ENCODE assay signal across 8 cellular contexts in genomic region chr6:148700713-148701392, GRCh38. TPM values are rescaled to one million over a fixed set of nuclear protein-coding genes. Genes with fewer than 3 reads are reported as not detected.
DNase-seq lines count a peak whose midpoint lies in the region; ATAC-seq, FAIRE-seq and TF ChIP-seq lines count a peak whose summit lies in the region.

No MANE protein-coding gene starts in this region.

- peaks cover 9% of the 10 kb centered on the region for H3K4me1 ChIP-seq in keratinocyte (ENCODE audit: control insufficient read depth, extremely low read depth, insufficient read depth, low read length)

- no peaks in the 10 kb centered on the region for H3K27me3 ChIP-seq in MG63
- no peaks in the 10 kb centered on the region for H3K27me3 ChIP-seq in keratinocyte (ENCODE audit: control insufficient read depth, extremely low read depth, insufficient read depth, low read length)

- ATAC-seq in GM21529 (IDR thresholded peaks at IDR 0.05; ENCODE audit: unreplicated experiment), result peak; percentile 84

- FAIRE-seq in keratinocyte (lab: Jason Lieb, UNC), result no peak

- no peaks in the 10 kb centered on the region for H3K9me1 ChIP-seq in keratinocyte (ENCODE audit: control insufficient read depth, extremely low read depth, insufficient read depth, low read length)

- in situ Hi-C loops in astrocyte of the spinal cord (cut with HindIII; ENCODE audit: low sequenced_read_pairs), result no loop called here

- no peak for TF ChIP-seq CTCF in astrocyte of the spinal cord (IDR thresholded peaks at IDR 0.05; ENCODE audit: low read depth, low read length)
- TF ChIP-seq CTCF in keratinocyte (optimal IDR thresholded peaks at IDR 0.05 in 1 of 3, IDR thresholded peaks at IDR 0.05 in 1 of 3, conservative IDR thresholded peaks at IDR 0.05 in 1 of 3; ENCODE audit: extremely low read depth in 1 of 3, insufficient read depth in 2 of 3, low read length in 3 of 3), result no peak

- H3K4me3 ChIP-seq in MG63, result peak overlapping the region; percentile 36
- H3K4me3 ChIP-seq in astrocyte of the spinal cord (ENCODE audit: low read depth, low read length), result peak overlapping the region; percentile 43
- H3K4me3 ChIP-seq in keratinocyte (ENCODE audit: control insufficient read depth in 2 of 3, extremely low read depth in 1 of 3, insufficient read depth in 2 of 3, low read depth in 1 of 3, low read length in 3 of 3), result peak overlapping the region in 2 of 3 experiments; percentile 37 to 71

- H3K27ac ChIP-seq in keratinocyte (ENCODE audit: control insufficient read depth, insufficient read depth, low read length) (no peak overlapping the region), substantia nigra (ENCODE audit: low read depth, low read length, poor library complexity, severe bottlenecking) (peak overlapping the region; percentile 60)

- DNase-seq in DMS 273 (lab: John Stamatoyannopoulos, UW; ENCODE audit: unreplicated experiment) (peak; percentile 43), DMS 273 treated with DMSO at 0.1 percent for 48 hours (lab: John Stamatoyannopoulos, UW) (no peak), MG63 (peak; percentile 77), astrocyte of the spinal cord (ENCODE audit: low read depth, low spot score) (peak; percentile 48), keratinocyte (ENCODE audit: low read depth, low spot score) (no peak), substantia nigra (lab: John Stamatoyannopoulos, UW) (peak in 9 of 49 donors; percentile 5 to 45 (median 16)), GDM1 (lab: John Stamatoyannopoulos, UW) (no peak)

- no peaks in the 10 kb centered on the region for H4K20me1 ChIP-seq in keratinocyte (ENCODE audit: control insufficient read depth, extremely low read depth, insufficient read depth, low read length)

- peak overlapping the region; percentile 90 for H2AFZ ChIP-seq in keratinocyte (ENCODE audit: control insufficient read depth, low read length)

- peak overlapping the region; percentile 34 for H3K9ac ChIP-seq in keratinocyte (ENCODE audit: control insufficient read depth, extremely low read depth, insufficient read depth, low read length)

- H3K4me2 ChIP-seq in keratinocyte (ENCODE audit: control insufficient read depth, extremely low read depth, insufficient read depth, low read depth, low read length), result peak overlapping the region; percentile 72

- dilution Hi-C loops in keratinocyte (cut with MboI; ENCODE audit: extremely low pct_ligation_motif_present, low sequenced_read_pairs), result no loop called here

- no peaks in the 10 kb centered on the region for H3K79me2 ChIP-seq in keratinocyte (ENCODE audit: control insufficient read depth, insufficient read depth, low read length)

- no peaks in the 10 kb centered on the region for H3K36me3 ChIP-seq in MG63
- H3K36me3 ChIP-seq in keratinocyte (ENCODE audit: control insufficient read depth in 2 of 2, extremely low read depth in 1 of 2, insufficient read depth in 2 of 2, low read length in 2 of 2), result no peaks in the 10 kb centered on the region

- H3K9me3 ChIP-seq in MG63 (peaks cover 2% of the 10 kb centered on the region; the same call in 1 of the 2 replicates), keratinocyte (ENCODE audit: control insufficient read depth, low read depth, low read length) (no peaks in the 10 kb centered on the region)

RNA-seq across cellular contexts. Expression of gene UST, which starts 46.0 kb away (rescaled TPM):
- total RNA-seq in MG63 (2014; rRNA removed; shearing (Covaris generic); ENCODE audit: low replicate concordance), result 15.2 and 22.0 TPM in 2 replicates
- polyA plus RNA-seq in keratinocyte, result 5.0 to 6.1 TPM (median 6.0 TPM) in 3 replicates
- polyA plus RNA-seq in keratinocyte (2011; ENCODE audit: low read depth), result 2.5 TPM
- polyA plus RNA-seq in keratinocyte (2011; cell fraction: cytosol; rRNA removed), result 4.8 and 7.8 TPM in 2 replicates
- polyA plus RNA-seq in keratinocyte (2011; cell fraction: nucleus; rRNA removed), result 5.3 and 6.3 TPM in 2 replicates
- 4.6 and 6.3 TPM in 2 replicates for polyA plus RNA-seq in keratinocyte (2012; ENCODE audit: low replicate concordance)
- 3.8 to 10.5 TPM (median 5.8 TPM) in 3 replicates for polyA minus RNA-seq in keratinocyte
- polyA minus RNA-seq in keratinocyte (2011; cell fraction: cytosol; rRNA and poly(A)+ RNA removed), result 3.5 TPM
- 4.5 and 7.1 TPM in 2 replicates for polyA minus RNA-seq in keratinocyte (2011; cell fraction: nucleus; rRNA and poly(A)+ RNA removed)

Comparison
In these comparisons a context has a peak if more than half of its experiments do, and no peak if none do; other contexts are left out.
1. DNase-seq: peak in DMS 273 (single experiment), MG63 (single experiment) and astrocyte of the spinal cord (single experiment); none in DMS 273 treated with DMSO at 0.1 percent for 48 hours (single experiment), keratinocyte (single experiment) and GDM1 (single experiment).
2. Peak in every context shown above with its lines, with median percentiles within 50 percentile points of each other: H3K4me3 ChIP-seq.